2 cellular contexts compared by ENCODE assay signal in the genomic region with DNA sequence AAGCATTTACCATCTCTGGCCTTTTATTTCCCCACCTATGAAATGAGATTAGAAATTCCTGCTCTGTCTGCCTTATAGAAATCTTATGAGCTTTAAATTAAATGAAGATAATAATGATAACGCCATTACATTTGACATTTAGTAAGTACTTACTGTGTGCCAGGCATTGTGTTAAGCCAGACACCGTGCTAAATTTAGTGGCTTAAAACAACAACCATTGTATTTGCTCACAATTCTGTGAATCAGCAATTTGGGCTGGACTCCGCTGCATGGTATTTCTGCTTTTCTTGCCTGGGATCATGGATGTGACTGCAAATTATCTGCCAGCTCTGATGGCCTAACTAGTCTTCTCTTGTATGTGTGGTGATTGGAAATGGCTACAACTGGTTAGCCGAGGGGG.
TF ChIP-seq lines count a peak whose summit lies in the region.

No MANE protein-coding gene starts in this region.

TF ChIP-seq in GM23338, 12 proteins besides CTCF, POLR2A, EP300 and RAD21:
- TF ChIP-seq EZH2phosphoT487 (IDR thresholded peaks at IDR 0.05; ENCODE audit: unreplicated experiment) = no peak

TF ChIP-seq in K562, 482 proteins besides CTCF, POLR2A, EP300 and RAD21:
- TF ChIP-seq MAFF (IDR thresholded peaks at IDR 0.05; ENCODE audit: low read length) = 0 out of 2 replicates have a peak, but pooled peaks have one; percentile 2
- 0 out of 2 replicates have a peak, but pooled peaks have one; percentile 30 for TF ChIP-seq MAFG (tag; conservative IDR thresholded peaks at IDR 0.05)
- TF ChIP-seq KAT7 (CRISPR knock-in tag; IDR thresholded peaks at IDR 0.05; ENCODE audit: borderline replicate concordance) = no peak
- no peak for TF ChIP-seq BHLHE40 (IDR thresholded peaks at IDR 0.05; ENCODE audit: low read length)
- TF ChIP-seq, protein P1, sequence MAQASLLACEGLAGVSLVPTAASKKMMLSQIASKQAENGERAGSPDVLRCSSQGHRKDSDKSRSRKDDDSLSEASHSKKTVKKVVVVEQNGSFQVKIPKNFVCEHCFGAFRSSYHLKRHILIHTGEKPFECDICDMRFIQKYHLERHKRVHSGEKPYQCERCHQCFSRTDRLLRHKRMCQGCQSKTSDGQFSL (CRISPR knock-in tag; IDR thresholded peaks at IDR 0.05) = no peak
- TF ChIP-seq, protein P1 (tag; IDR thresholded peaks at IDR 0.05) = no peak
- peak; percentile 54 for TF ChIP-seq ZNF316 (IDR thresholded peaks at IDR 0.05)
- TF ChIP-seq NR4A1 (CRISPR knock-in tag; IDR thresholded peaks at IDR 0.05) = no peak
- TF ChIP-seq NR4A1 (tag; IDR thresholded peaks at IDR 0.05) = no peak
- TF ChIP-seq, protein P2, sequence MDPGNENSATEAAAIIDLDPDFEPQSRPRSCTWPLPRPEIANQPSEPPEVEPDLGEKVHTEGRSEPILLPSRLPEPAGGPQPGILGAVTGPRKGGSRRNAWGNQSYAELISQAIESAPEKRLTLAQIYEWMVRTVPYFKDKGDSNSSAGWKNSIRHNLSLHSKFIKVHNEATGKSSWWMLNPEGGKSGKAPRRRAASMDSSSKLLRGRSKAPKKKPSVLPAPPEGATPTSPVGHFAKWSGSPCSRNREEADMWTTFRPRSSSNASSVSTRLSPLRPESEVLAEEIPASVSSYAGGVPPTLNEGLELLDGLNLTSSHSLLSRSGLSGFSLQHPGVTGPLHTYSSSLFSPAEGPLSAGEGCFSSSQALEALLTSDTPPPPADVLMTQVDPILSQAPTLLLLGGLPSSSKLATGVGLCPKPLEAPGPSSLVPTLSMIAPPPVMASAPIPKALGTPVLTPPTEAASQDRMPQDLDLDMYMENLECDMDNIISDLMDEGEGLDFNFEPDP (CRISPR knock-in tag; IDR thresholded peaks at IDR 0.05) = no peak
- TF ChIP-seq WHSC1 (IDR thresholded peaks at IDR 0.05; ENCODE audit: low read length) = no peak
- no peak for TF ChIP-seq SPI1 (IDR thresholded peaks at IDR 0.05; ENCODE audit: borderline replicate concordance, low read depth, low read length)
- TF ChIP-seq ARNT (IDR thresholded peaks at IDR 0.05) = no peak
- peak; percentile 46 for TF ChIP-seq C11orf30 (IDR thresholded peaks at IDR 0.05; ENCODE audit: low read depth)
